18 cellular contexts compared by ENCODE assay signal in the genomic region with DNA sequence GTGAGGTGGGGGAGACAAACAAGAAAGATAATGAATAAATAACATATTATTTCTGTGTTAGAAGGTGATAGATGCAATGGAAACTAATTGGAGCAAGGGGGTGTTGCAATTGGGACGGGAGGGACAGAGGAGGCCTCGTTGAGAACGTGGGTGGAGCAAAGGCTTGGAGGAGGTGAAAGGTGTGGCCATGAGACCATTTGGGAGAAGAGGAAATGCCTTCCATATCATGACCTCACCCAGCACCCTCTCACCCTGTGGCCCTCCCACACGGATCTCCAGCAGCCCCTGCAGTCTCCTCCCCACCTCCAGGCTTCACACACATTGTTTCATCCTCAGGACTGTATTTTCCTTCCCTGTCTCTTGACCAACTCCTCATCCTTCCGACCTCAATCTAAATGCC.
DNase-seq lines count a peak whose midpoint lies in the region; ATAC-seq, FAIRE-seq and TF ChIP-seq lines count a peak whose summit lies in the region.
"Had no signal": no experiment of that assay in that cellular context is flagged by ENCODE, and none has a peak within 500 bp of the region (broad histone marks: within the 10 kb centered on the region; RNA-seq: fewer than 3 reads in every experiment).

No MANE protein-coding gene starts in this region.

- H3K36me3 ChIP-seq in gastrocnemius medialis (no peaks in the 10 kb centered on the region), small intestine (ENCODE audit: control insufficient read depth in 2 of 2, insufficient read depth in 2 of 2, low read length in 2 of 2) (no peaks in the 10 kb centered on the region)
- H3K36me3 ChIP-seq: esophagus squamous epithelium, ovary had no signal

- TF ChIP-seq CTCF in foreskin keratinocyte (conservative IDR thresholded peaks at IDR 0.05): peak; percentile 49
- TF ChIP-seq CTCF in gastrocnemius medialis (IDR thresholded peaks at IDR 0.05 in 4 of 5, conservative IDR thresholded peaks at IDR 0.05 in 1 of 5): no peak

- TF ChIP-seq POLR2A in H54 (IDR thresholded peaks at IDR 0.05; ENCODE audit: low read depth, low read length): no peak
- TF ChIP-seq POLR2A in gastrocnemius medialis (IDR thresholded peaks at IDR 0.05): no peak

- no peaks in the 10 kb centered on the region for H3K27me3 ChIP-seq in foreskin keratinocyte
- H3K27me3 ChIP-seq in gastrocnemius medialis: no peaks in the 10 kb centered on the region
- no peaks in the 10 kb centered on the region for H3K27me3 ChIP-seq in small intestine (ENCODE audit: control insufficient read depth in 2 of 2, insufficient read depth in 2 of 2, low read length in 2 of 2)
- H3K27me3 ChIP-seq: body of pancreas, esophagus squamous epithelium, ovary had no signal

- ATAC-seq in foreskin keratinocyte (peak; percentile 41), gastrocnemius medialis (no peak), HG02970 (IDR thresholded peaks at IDR 0.05; ENCODE audit: low FRiP score, unreplicated experiment) (no peak)
- ATAC-seq: activated T-cell treated with anti-CD3 and anti-CD28 coated beads, Interleukin-2, amount 50 U/mL, for 72 hours; body of pancreas had no signal

- no peaks in the 10 kb centered on the region for H3K9me3 ChIP-seq in gastrocnemius medialis
- no peaks in the 10 kb centered on the region for H3K9me3 ChIP-seq in small intestine (ENCODE audit: control insufficient read depth, low read depth)
- H3K9me3 ChIP-seq: body of pancreas, esophagus squamous epithelium, ovary had no signal

- WGBS in small intestine, 3 donors: 50 to 68% (median 55%) methylated on average over 5 of the region's 5 CpGs

- DNase-seq in H54 (ENCODE audit: insufficient read length, low spot score) (peak; percentile 62), RPMI7951 (ENCODE audit: low read depth) (peak; percentile 23), foreskin keratinocyte (peak; percentile 78 to 90), gastrocnemius medialis (no peak), NCI-H446 (lab: John Stamatoyannopoulos, UW) (no peak), small intestine (no peak)
- DNase-seq in activated CD4-positive, alpha-beta T cell treated with anti-CD3 and anti-CD28 coated beads, Interleukin-2, amount 50 U/mL, for 4 hours: no peak
- DNase-seq: activated T-cell treated with anti-CD3 and anti-CD28 coated beads, Interleukin-2, amount 50 U/mL, for 72 hours; body of pancreas; COR-L47; esophagus squamous epithelium; NCI-H1105 treated with DMSO at 0.1 percent for 48 hours; NCI-H524 treated with DMSO at 0.1 percent for 48 hours; ovary; stimulated activated CD4-positive, alpha-beta T cell treated with anti-CD3 and anti-CD28 coated beads, Interleukin-4, amount 100 ng/mL, for 24 hours had no signal

- peak; percentile 93 for FAIRE-seq in H54 (lab: Jason Lieb, UNC)
- no peak for FAIRE-seq in small intestine (lab: Jason Lieb, UNC)
- FAIRE-seq: GM12891, islet of Langerhans had no signal

- H3K4me1 ChIP-seq in foreskin keratinocyte: peaks cover 60% of the 10 kb centered on the region
- H3K4me1 ChIP-seq in gastrocnemius medialis: peaks cover 26 to 35% of the 10 kb centered on the region in 2 donors
- peaks cover 0 to 5% of the 10 kb centered on the region in 2 donors for H3K4me1 ChIP-seq in small intestine (ENCODE audit: control insufficient read depth in 2 of 2, insufficient read depth in 1 of 2, low read depth in 1 of 2, low read length in 1 of 2)

- intact Hi-C loops in gastrocnemius medialis (cut with DNase I; ENCODE audit: low total_unique reads): loop anchor here (10.0 kb wide), 1 partner anchor 128 kb away; no protein-coding TSS in a partner anchor

- in situ Hi-C loops in gastrocnemius medialis (cut with MboI; ENCODE audit: low sequenced_read_pairs in 4 of 4): loop anchor here in 1 of 4 donors (10.0 kb wide), 1 partner anchor 68 kb away; no protein-coding TSS in a partner anchor

- H3K27ac ChIP-seq in foreskin keratinocyte (peak overlapping the region; percentile 79), gastrocnemius medialis (peak overlapping the region; percentile 10 to 66 (median 60)), small intestine (ENCODE audit: low read depth in 1 of 2, low read length in 1 of 2) (no peak overlapping the region)
- H3K27ac ChIP-seq: body of pancreas, ovary had no signal

- H3K4me3 ChIP-seq in gastrocnemius medialis: no peak overlapping the region
- no peak overlapping the region for H3K4me3 ChIP-seq in small intestine (ENCODE audit: low read depth in 1 of 2, low read length in 2 of 2)
- H3K4me3 ChIP-seq: body of pancreas, esophagus squamous epithelium, ovary had no signal

Comparison
In these comparisons a context has a peak if more than half of its experiments do, and no peak if none do; other contexts are left out.
1. DNase-seq: peak in H54 (single experiment), RPMI7951 (single experiment) and foreskin keratinocyte (2 of 2); none in gastrocnemius medialis (0 of 2), NCI-H446 (0 of 2), activated CD4-positive, alpha-beta T cell treated with anti-CD3 and anti-CD28 coated beads, Interleukin-2, amount 50 U/mL, for 4 hours (0 of 2) and small intestine (single experiment).
2. H3K27ac ChIP-seq: peak in foreskin keratinocyte (single experiment) and gastrocnemius medialis (4 of 4); none in small intestine (0 of 2).